Comparison of ENCODE assay signal across 2 cellular contexts in the genomic region with DNA sequence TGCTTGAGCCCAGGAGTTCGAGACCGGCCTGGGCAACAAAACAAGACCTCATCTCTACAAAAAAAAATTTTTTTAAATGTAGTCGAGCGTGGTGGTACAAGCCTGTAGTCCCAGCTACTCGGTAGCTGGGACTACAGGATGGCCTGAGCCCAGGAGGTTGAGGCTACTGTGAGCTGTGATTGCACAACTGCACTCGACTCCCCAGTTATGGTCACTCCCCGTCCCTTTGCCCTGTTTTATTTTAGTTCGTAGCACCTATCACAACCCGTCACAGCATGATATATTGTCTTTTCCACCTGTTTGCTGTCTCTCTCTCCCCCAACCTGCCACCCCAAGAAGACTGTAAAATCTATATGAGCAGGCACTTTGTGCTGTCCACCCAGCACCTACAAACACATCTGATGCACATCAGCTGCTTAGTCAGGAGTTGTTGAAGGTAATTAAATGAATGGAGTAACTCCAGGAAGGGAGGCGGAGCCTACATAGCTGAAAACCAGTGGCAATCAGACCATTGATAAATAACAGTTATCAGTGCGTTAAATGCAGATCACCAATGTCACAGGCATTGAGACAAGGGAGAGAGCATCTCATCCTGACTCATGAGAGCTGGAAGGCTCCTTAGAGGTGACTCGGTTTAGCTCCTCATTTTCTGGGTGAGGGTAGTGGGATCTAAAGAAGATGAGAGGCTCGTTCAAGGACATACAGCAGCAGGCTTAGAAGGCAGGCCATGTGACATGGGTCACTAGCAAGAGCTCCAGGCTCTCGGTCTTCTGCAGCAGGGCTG.
TF ChIP-seq lines count a peak whose summit lies in the region.

No MANE protein-coding gene starts in this region.

TF ChIP-seq in HepG2, 621 proteins besides CTCF, POLR2A, EP300 and RAD21:
- TF ChIP-seq HOXA3 (CRISPR knock-in tag; IDR thresholded peaks at IDR 0.05) (no peak), CEBPB (IDR thresholded peaks at IDR 0.05; ENCODE audit: borderline replicate concordance, low read depth, low read length) (peak; percentile 90), ZNF747 (CRISPR knock-in tag; IDR thresholded peaks at IDR 0.05; ENCODE audit: borderline replicate concordance) (no peak), SRSF4 (IDR thresholded peaks at IDR 0.05; ENCODE audit: low read depth, low read length, poor library complexity, severe bottlenecking) (no peak), ZNF274 (CRISPR knock-in tag; IDR thresholded peaks at IDR 0.05) (no peak), SUZ12 (IDR thresholded peaks at IDR 0.05; ENCODE audit: low read depth, low read length) (no peak), TEAD3 (CRISPR knock-in tag; optimal IDR thresholded peaks at IDR 0.05; ENCODE audit: borderline replicate concordance) (no peak), ZFP41 (CRISPR knock-in tag; IDR thresholded peaks at IDR 0.05; ENCODE audit: borderline replicate concordance) (no peak), SNAI1 (CRISPR knock-in tag; IDR thresholded peaks at IDR 0.05; ENCODE audit: borderline replicate concordance) (no peak), CEBPG (CRISPR knock-in tag; IDR thresholded peaks at IDR 0.05) (peak; percentile 62)
- TF ChIP-seq, protein P1, sequence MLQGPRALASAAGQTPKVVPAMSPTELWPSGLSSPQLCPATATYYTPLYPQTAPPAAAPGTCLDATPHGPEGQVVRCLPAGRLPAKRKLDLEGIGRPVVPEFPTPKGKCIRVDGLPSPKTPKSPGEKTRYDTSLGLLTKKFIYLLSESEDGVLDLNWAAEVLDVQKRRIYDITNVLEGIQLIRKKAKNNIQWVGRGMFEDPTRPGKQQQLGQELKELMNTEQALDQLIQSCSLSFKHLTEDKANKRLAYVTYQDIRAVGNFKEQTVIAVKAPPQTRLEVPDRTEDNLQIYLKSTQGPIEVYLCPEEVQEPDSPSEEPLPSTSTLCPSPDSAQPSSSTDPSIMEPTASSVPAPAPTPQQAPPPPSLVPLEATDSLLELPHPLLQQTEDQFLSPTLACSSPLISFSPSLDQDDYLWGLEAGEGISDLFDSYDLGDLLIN (CRISPR knock-in tag; IDR thresholded peaks at IDR 0.05; ENCODE audit: borderline replicate concordance): no peak

TF ChIP-seq in H1, 55 proteins besides CTCF, POLR2A, EP300 and RAD21:
- no peak for TF ChIP-seq POU5F1 (IDR thresholded peaks at IDR 0.05; ENCODE audit: low read depth, low read length)
- TF ChIP-seq, protein P2, sequence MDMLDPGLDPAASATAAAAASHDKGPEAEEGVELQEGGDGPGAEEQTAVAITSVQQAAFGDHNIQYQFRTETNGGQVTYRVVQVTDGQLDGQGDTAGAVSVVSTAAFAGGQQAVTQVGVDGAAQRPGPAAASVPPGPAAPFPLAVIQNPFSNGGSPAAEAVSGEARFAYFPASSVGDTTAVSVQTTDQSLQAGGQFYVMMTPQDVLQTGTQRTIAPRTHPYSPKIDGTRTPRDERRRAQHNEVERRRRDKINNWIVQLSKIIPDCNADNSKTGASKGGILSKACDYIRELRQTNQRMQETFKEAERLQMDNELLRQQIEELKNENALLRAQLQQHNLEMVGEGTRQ (IDR thresholded peaks at IDR 0.05; ENCODE audit: low read length): no peak
- TF ChIP-seq, protein P3, sequence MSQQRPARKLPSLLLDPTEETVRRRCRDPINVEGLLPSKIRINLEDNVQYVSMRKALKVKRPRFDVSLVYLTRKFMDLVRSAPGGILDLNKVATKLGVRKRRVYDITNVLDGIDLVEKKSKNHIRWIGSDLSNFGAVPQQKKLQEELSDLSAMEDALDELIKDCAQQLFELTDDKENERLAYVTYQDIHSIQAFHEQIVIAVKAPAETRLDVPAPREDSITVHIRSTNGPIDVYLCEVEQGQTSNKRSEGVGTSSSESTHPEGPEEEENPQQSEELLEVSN (IDR thresholded peaks at IDR 0.05): no peak
- TF ChIP-seq, protein P4, sequence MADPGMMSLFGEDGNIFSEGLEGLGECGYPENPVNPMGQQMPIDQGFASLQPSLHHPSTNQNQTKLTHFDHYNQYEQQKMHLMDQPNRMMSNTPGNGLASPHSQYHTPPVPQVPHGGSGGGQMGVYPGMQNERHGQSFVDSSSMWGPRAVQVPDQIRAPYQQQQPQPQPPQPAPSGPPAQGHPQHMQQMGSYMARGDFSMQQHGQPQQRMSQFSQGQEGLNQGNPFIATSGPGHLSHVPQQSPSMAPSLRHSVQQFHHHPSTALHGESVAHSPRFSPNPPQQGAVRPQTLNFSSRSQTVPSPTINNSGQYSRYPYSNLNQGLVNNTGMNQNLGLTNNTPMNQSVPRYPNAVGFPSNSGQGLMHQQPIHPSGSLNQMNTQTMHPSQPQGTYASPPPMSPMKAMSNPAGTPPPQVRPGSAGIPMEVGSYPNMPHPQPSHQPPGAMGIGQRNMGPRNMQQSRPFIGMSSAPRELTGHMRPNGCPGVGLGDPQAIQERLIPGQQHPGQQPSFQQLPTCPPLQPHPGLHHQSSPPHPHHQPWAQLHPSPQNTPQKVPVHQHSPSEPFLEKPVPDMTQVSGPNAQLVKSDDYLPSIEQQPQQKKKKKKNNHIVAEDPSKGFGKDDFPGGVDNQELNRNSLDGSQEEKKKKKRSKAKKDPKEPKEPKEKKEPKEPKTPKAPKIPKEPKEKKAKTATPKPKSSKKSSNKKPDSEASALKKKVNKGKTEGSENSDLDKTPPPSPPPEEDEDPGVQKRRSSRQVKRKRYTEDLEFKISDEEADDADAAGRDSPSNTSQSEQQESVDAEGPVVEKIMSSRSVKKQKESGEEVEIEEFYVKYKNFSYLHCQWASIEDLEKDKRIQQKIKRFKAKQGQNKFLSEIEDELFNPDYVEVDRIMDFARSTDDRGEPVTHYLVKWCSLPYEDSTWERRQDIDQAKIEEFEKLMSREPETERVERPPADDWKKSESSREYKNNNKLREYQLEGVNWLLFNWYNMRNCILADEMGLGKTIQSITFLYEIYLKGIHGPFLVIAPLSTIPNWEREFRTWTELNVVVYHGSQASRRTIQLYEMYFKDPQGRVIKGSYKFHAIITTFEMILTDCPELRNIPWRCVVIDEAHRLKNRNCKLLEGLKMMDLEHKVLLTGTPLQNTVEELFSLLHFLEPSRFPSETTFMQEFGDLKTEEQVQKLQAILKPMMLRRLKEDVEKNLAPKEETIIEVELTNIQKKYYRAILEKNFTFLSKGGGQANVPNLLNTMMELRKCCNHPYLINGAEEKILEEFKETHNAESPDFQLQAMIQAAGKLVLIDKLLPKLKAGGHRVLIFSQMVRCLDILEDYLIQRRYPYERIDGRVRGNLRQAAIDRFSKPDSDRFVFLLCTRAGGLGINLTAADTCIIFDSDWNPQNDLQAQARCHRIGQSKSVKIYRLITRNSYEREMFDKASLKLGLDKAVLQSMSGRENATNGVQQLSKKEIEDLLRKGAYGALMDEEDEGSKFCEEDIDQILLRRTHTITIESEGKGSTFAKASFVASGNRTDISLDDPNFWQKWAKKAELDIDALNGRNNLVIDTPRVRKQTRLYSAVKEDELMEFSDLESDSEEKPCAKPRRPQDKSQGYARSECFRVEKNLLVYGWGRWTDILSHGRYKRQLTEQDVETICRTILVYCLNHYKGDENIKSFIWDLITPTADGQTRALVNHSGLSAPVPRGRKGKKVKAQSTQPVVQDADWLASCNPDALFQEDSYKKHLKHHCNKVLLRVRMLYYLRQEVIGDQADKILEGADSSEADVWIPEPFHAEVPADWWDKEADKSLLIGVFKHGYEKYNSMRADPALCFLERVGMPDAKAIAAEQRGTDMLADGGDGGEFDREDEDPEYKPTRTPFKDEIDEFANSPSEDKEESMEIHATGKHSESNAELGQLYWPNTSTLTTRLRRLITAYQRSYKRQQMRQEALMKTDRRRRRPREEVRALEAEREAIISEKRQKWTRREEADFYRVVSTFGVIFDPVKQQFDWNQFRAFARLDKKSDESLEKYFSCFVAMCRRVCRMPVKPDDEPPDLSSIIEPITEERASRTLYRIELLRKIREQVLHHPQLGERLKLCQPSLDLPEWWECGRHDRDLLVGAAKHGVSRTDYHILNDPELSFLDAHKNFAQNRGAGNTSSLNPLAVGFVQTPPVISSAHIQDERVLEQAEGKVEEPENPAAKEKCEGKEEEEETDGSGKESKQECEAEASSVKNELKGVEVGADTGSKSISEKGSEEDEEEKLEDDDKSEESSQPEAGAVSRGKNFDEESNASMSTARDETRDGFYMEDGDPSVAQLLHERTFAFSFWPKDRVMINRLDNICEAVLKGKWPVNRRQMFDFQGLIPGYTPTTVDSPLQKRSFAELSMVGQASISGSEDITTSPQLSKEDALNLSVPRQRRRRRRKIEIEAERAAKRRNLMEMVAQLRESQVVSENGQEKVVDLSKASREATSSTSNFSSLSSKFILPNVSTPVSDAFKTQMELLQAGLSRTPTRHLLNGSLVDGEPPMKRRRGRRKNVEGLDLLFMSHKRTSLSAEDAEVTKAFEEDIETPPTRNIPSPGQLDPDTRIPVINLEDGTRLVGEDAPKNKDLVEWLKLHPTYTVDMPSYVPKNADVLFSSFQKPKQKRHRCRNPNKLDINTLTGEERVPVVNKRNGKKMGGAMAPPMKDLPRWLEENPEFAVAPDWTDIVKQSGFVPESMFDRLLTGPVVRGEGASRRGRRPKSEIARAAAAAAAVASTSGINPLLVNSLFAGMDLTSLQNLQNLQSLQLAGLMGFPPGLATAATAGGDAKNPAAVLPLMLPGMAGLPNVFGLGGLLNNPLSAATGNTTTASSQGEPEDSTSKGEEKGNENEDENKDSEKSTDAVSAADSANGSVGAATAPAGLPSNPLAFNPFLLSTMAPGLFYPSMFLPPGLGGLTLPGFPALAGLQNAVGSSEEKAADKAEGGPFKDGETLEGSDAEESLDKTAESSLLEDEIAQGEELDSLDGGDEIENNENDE (IDR thresholded peaks at IDR 0.05; ENCODE audit: insufficient replicate concordance, low read length): no peak
